ENCODE assay signal across 1 cellular context in genomic region chr4:6716018-6716911, GRCh38.
TF ChIP-seq lines count a peak whose summit lies in the region.

A gene with protein sequence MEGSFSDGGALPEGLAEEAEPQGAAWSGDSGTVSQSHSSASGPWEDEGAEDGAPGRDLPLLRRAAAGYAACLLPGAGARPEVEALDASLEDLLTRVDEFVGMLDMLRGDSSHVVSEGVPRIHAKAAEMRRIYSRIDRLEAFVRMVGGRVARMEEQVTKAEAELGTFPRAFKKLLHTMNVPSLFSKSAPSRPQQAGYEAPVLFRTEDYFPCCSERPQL (plus strand): TSS chr4:6716174. CDS start chr4:6716210, 36 bp downstream.

TF ChIP-seq in K562, 482 proteins besides CTCF, POLR2A, EP300 and RAD21 (continued from another document and continues in another):
- TF ChIP-seq, protein P1, sequence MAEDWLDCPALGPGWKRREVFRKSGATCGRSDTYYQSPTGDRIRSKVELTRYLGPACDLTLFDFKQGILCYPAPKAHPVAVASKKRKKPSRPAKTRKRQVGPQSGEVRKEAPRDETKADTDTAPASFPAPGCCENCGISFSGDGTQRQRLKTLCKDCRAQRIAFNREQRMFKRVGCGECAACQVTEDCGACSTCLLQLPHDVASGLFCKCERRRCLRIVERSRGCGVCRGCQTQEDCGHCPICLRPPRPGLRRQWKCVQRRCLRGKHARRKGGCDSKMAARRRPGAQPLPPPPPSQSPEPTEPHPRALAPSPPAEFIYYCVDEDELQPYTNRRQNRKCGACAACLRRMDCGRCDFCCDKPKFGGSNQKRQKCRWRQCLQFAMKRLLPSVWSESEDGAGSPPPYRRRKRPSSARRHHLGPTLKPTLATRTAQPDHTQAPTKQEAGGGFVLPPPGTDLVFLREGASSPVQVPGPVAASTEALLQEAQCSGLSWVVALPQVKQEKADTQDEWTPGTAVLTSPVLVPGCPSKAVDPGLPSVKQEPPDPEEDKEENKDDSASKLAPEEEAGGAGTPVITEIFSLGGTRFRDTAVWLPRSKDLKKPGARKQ (CRISPR knock-in tag; IDR thresholded peaks at IDR 0.05): no peak
- TF ChIP-seq NEUROD1 (IDR thresholded peaks at IDR 0.05; ENCODE audit: borderline replicate concordance, low read depth, low read length, partially characterized antibody) (no peak), ZNF507 (tag; conservative IDR thresholded peaks at IDR 0.05) (no peak), SMAD1 (IDR thresholded peaks at IDR 0.05; ENCODE audit: low read depth, low read length, partially characterized antibody) (no peak), ZSCAN32 (CRISPR knock-in tag; IDR thresholded peaks at IDR 0.05) (no peak), SREBF1 (IDR thresholded peaks at IDR 0.05; ENCODE audit: borderline replicate concordance, low read depth, low read length) (no peak), ZNF224 (CRISPR knock-in tag; IDR thresholded peaks at IDR 0.05) (no peak), PHF20 (IDR thresholded peaks at IDR 0.05; ENCODE audit: partially characterized antibody) (peak; percentile 77), ZKSCAN3 (CRISPR knock-in tag; IDR thresholded peaks at IDR 0.05) (no peak), ZHX1 (conservative IDR thresholded peaks at IDR 0.05; ENCODE audit: low read length) (no peak), SIN3B (IDR thresholded peaks at IDR 0.05; ENCODE audit: low read depth) (peak; percentile 35; the same call in 1 of the 2 replicates), SLC30A9 (CRISPR knock-in tag; IDR thresholded peaks at IDR 0.05) (no peak), ETS2 (tag; IDR thresholded peaks at IDR 0.05; ENCODE audit: borderline replicate concordance, poor library complexity, severe bottlenecking) (no peak), NR2C2 (CRISPR knock-in tag; IDR thresholded peaks at IDR 0.05) (no peak), NR2C2 (tag; IDR thresholded peaks at IDR 0.05) (peak; percentile 78), EGR1 (conservative IDR thresholded peaks at IDR 0.05) (peak; percentile 87), MAFF (IDR thresholded peaks at IDR 0.05; ENCODE audit: low read length) (no peak), RBM25 (IDR thresholded peaks at IDR 0.05; ENCODE audit: low read depth, low read length, severe bottlenecking) (no peak), DNMT1 (IDR thresholded peaks at IDR 0.05) (no peak), E2F1 (CRISPR knock-in tag; IDR thresholded peaks at IDR 0.05) (peak; percentile 47; the same call in 1 of the 2 replicates), CHD2 (IDR thresholded peaks at IDR 0.05; ENCODE audit: low read depth, low read length) (no peak), PHF8 (IDR thresholded peaks at IDR 0.05; ENCODE audit: borderline replicate concordance, low read length) (peak; percentile 83; the same call in 1 of the 2 replicates), PHF21A (IDR thresholded peaks at IDR 0.05; ENCODE audit: borderline replicate concordance, low read depth) (no peak), ZFPM2 (CRISPR knock-in tag; IDR thresholded peaks at IDR 0.05) (peak; percentile 26; the same call in 1 of the 2 replicates), HEY1 (CRISPR knock-in tag; IDR thresholded peaks at IDR 0.05; ENCODE audit: borderline replicate concordance) (no peak), ZNF133 (CRISPR knock-in tag; IDR thresholded peaks at IDR 0.05) (no peak), NRF1 (conservative IDR thresholded peaks at IDR 0.05 in 1 of 2, IDR thresholded peaks at IDR 0.05 in 1 of 2) (peak; percentile 100), PKNOX1 (IDR thresholded peaks at IDR 0.05) (no peak), STAG1 (CRISPR knock-in tag; IDR thresholded peaks at IDR 0.05; ENCODE audit: borderline replicate concordance) (peak; percentile 27; the same call in 1 of the 2 replicates), CBFA2T2 (conservative IDR thresholded peaks at IDR 0.05) (no peak), NR2C1 (IDR thresholded peaks at IDR 0.05) (no peak), NR2C1 (tag; IDR thresholded peaks at IDR 0.05) (no peak), ZNF311 (CRISPR knock-in tag; IDR thresholded peaks at IDR 0.05) (no peak; the same call in 1 of the 2 replicates), ZNF609 (CRISPR knock-in tag; IDR thresholded peaks at IDR 0.05; ENCODE audit: borderline replicate concordance) (peak; percentile 62; the same call in 1 of the 2 replicates), ZKSCAN8 (CRISPR knock-in tag; IDR thresholded peaks at IDR 0.05) (peak; percentile 33; the same call in 1 of the 2 replicates)
- TF ChIP-seq, protein P2, sequence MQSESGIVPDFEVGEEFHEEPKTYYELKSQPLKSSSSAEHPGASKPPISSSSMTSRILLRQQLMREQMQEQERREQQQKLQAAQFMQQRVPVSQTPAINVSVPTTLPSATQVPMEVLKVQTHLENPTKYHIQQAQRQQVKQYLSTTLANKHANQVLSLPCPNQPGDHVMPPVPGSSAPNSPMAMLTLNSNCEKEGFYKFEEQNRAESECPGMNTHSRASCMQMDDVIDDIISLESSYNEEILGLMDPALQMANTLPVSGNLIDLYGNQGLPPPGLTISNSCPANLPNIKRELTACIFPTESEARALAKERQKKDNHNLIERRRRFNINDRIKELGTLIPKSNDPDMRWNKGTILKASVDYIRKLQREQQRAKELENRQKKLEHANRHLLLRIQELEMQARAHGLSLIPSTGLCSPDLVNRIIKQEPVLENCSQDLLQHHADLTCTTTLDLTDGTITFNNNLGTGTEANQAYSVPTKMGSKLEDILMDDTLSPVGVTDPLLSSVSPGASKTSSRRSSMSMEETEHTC (IDR thresholded peaks at IDR 0.05): no peak
- TF ChIP-seq, protein P3, sequence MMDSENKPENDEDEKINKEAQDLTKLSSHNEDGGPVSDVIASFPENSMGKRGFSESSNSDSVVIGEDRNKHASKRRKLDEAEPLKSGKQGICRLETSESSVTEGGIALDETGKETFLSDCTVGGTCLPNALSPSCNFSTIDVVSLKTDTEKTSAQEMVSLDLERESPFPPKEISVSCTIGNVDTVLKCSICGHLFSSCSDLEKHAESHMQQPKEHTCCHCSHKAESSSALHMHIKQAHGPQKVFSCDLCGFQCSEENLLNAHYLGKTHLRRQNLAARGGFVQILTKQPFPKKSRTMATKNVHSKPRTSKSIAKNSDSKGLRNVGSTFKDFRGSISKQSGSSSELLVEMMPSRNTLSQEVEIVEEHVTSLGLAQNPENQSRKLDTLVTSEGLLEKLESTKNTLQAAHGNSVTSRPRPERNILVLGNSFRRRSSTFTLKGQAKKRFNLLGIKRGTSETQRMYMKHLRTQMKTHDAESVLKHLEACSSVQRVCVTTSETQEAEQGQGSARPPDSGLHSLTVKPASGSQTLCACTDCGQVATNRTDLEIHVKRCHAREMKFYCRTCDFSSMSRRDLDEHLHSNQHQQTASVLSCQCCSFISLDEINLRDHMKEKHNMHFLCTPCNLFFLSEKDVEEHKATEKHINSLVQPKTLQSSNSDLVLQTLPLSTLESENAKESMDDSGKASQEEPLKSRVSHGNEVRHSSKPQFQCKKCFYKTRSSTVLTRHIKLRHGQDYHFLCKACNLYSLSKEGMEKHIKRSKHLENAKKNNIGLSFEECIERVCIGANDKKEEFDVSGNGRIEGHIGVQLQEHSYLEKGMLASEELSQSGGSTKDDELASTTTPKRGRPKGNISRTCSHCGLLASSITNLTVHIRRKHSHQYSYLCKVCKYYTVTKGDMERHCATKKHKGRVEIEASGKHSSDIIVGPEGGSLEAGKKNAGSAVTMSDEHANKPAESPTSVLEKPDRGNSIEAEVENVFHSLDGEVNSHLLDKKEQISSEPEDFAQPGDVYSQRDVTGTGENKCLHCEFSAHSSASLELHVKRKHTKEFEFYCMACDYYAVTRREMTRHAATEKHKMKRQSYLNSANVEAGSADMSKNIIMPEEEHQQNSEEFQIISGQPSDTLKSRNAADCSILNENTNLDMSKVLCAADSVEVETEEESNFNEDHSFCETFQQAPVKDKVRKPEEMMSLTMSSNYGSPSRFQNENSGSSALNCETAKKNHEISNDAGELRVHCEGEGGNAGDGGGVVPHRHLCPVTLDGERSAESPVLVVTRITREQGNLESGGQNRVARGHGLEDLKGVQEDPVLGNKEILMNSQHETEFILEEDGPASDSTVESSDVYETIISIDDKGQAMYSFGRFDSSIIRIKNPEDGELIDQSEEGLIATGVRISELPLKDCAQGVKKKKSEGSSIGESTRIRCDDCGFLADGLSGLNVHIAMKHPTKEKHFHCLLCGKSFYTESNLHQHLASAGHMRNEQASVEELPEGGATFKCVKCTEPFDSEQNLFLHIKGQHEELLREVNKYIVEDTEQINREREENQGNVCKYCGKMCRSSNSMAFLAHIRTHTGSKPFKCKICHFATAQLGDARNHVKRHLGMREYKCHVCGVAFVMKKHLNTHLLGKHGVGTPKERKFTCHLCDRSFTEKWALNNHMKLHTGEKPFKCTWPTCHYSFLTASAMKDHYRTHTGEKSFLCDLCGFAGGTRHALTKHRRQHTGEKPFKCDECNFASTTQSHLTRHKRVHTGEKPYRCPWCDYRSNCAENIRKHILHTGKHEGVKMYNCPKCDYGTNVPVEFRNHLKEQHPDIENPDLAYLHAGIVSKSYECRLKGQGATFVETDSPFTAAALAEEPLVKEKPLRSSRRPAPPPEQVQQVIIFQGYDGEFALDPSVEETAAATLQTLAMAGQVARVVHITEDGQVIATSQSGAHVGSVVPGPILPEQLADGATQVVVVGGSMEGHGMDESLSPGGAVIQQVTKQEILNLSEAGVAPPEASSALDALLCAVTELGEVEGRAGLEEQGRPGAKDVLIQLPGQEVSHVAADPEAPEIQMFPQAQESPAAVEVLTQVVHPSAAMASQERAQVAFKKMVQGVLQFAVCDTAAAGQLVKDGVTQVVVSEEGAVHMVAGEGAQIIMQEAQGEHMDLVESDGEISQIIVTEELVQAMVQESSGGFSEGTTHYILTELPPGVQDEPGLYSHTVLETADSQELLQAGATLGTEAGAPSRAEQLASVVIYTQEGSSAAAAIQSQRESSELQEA (IDR thresholded peaks at IDR 0.05; ENCODE audit: low read depth): no peak
- TF ChIP-seq, protein P4, sequence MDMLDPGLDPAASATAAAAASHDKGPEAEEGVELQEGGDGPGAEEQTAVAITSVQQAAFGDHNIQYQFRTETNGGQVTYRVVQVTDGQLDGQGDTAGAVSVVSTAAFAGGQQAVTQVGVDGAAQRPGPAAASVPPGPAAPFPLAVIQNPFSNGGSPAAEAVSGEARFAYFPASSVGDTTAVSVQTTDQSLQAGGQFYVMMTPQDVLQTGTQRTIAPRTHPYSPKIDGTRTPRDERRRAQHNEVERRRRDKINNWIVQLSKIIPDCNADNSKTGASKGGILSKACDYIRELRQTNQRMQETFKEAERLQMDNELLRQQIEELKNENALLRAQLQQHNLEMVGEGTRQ (CRISPR knock-in tag; IDR thresholded peaks at IDR 0.05): no peak
